In the genomic region with DNA sequence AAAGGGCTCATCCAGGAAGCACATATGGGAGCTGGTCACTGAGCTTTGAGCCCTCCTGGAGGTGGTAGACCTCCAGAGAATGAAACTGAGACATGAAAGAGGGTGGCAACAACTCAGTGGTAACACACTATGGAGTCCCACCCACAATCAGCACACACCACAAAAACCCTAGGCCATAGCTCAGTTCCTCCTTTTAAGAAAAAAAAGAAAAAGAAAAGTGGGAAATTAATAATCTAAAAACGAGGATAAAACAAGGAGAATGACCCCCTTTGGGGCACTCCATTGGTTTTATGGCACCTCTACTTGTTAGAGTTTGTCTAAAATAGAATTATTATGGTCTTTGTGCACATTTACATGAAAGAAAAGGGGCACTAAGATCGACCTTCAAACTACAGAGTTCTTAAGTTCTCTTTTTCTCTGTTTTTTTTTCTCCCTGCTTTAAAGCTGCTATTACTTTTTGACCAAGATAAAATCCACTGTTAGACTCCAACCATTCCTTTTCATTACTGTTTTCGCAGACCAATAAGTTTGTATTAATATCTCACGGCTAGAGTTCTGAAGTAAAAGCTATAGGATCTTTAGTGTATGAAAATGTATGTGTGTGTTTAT, we compare ENCODE assay signal across 11 cellular contexts.
A peak's percentile ranks its signal among the peaks of the same experiment; 100 is the strongest.
DNase-seq lines count a peak whose midpoint lies in the region; ATAC-seq and TF ChIP-seq lines count a peak whose summit lies in the region.
"Had no signal": no experiment of that assay in that cellular context is flagged by ENCODE, and none has a peak within 500 bp of the region (broad histone marks: within the 10 kb centered on the region; RNA-seq: fewer than 3 reads in every experiment).

No MANE protein-coding gene starts in this region.

- peak; percentile 65 for DNase-seq in GM13977 (ENCODE audit: low spot score)
- peak; percentile 13 for DNase-seq in NOMO-1 treated with DMSO at 0.1 percent for 48 hours (lab: John Stamatoyannopoulos, UW; ENCODE audit: unreplicated experiment)
- no peak for DNase-seq in stimulated activated CD4-positive, alpha-beta T cell treated with anti-CD3 and anti-CD28 coated beads, Interleukin-4, amount 100 ng/mL, for 24 hours
- DNase-seq in medulla oblongata (ENCODE audit: extremely low spot score): no peak
- no peak for DNase-seq in LoVo (ENCODE audit: low spot score)
- DNase-seq in SHP77 (lab: John Stamatoyannopoulos, UW): no peak
- DNase-seq: activated T-cell treated with anti-CD3 and anti-CD28 coated beads, Interleukin-2, amount 50 U/mL, for 48 hours; CD4-positive, alpha-beta memory T cell; hippocampal formation had no signal

- in situ Hi-C loops in GM13977 (cut with MboI; ENCODE audit: low pct_unique_long_range_greater_than_20kb, low sequenced_read_pairs, unreplicated experiment): no loop called here

- no peak for TF ChIP-seq CTCF in GM13977 (IDR thresholded peaks at IDR 0.05; ENCODE audit: extremely low read depth, insufficient read depth, missing control alignments)

- ATAC-seq in GM19452 (IDR thresholded peaks at IDR 0.05; ENCODE audit: unreplicated experiment) (peak; percentile 100), HG02981 (IDR thresholded peaks at IDR 0.05; ENCODE audit: unreplicated experiment) (peak; percentile 100)

Comparison
In these comparisons a context has a peak if more than half of its experiments do, and no peak if none do; other contexts are left out.
1. DNase-seq: peak in GM13977 (single experiment) and NOMO-1 treated with DMSO at 0.1 percent for 48 hours (single experiment); none in stimulated activated CD4-positive, alpha-beta T cell treated with anti-CD3 and anti-CD28 coated beads, Interleukin-4, amount 100 ng/mL, for 24 hours (single experiment), medulla oblongata (single experiment), LoVo (single experiment) and SHP77 (0 of 2).